8 cellular contexts compared by ENCODE assay signal in the genomic region with DNA sequence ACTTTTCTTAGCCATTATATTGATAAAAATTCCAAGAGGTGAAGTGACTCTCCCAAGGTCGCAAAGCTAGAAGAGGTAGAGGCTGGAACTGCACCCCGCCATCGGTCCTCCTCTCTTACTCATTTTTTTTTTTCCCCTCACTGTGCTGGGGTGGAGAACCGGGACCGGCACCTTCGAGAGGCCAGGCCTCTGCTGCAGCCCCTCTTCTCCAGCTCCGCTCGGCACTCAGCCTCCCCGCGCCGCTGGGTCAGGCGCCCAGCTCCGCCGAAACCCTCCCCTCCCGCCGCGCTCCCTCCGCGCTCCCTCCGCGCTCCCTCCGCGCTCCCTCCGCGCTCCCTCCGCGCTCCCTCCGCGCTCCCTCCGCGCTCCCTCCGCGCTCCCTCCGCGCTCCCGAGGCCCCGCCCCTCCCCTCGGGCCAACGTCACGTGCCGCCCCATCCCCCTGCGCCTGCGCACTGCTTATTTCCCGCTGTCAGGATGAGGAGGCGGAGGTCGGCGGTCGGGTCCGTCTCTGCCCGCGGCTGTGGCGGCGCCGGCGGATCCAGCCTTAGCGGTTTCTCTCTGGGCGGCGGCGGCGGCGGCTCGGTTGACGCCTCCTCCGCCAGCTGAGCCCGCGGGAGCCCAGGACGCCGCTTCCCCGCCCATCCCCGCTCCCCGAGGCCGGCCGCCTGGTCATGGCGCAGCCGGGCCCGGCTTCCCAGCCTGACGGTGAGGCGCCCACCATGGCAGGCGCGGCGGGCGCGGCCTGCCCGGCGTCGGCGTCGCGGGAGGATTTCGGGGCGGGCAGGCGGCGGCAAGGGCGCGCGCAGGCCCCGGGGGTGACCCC. TPM values are rescaled to one million over a fixed set of nuclear protein-coding genes. Genes with fewer than 3 reads are reported as not detected.
A peak's percentile ranks its signal among the peaks of the same experiment; 100 is the strongest.
DNase-seq lines count a peak whose midpoint lies in the region; ATAC-seq, FAIRE-seq and TF ChIP-seq lines count a peak whose summit lies in the region.

A gene with protein sequence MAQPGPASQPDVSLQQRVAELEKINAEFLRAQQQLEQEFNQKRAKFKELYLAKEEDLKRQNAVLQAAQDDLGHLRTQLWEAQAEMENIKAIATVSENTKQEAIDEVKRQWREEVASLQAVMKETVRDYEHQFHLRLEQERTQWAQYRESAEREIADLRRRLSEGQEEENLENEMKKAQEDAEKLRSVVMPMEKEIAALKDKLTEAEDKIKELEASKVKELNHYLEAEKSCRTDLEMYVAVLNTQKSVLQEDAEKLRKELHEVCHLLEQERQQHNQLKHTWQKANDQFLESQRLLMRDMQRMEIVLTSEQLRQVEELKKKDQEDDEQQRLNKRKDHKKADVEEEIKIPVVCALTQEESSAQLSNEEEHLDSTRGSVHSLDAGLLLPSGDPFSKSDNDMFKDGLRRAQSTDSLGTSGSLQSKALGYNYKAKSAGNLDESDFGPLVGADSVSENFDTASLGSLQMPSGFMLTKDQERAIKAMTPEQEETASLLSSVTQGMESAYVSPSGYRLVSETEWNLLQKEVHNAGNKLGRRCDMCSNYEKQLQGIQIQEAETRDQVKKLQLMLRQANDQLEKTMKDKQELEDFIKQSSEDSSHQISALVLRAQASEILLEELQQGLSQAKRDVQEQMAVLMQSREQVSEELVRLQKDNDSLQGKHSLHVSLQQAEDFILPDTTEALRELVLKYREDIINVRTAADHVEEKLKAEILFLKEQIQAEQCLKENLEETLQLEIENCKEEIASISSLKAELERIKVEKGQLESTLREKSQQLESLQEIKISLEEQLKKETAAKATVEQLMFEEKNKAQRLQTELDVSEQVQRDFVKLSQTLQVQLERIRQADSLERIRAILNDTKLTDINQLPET (plus strand): TSS at position 471 of the 825 bp plus-strand sequence. CDS start 203 bp downstream, at position 674.

- H3K27ac ChIP-seq in right cardiac atrium (ENCODE audit: low read length), result peak within 1 kb of the TSS; percentile 95

- 2% methylated on average over 88 of the region's 97 CpGs for WGBS in right cardiac atrium

- H3K4me1 Mint-ChIP-seq in T-helper 2 cell treated with Interferon-gamma antibody and Interleukin-4, amounts not matched to agents 5 μg/mL and 100 μg/mL, for 36 hours (ENCODE audit: low read depth), result peaks cover 27% of the 10 kb centered on the region

- no peaks in the 10 kb centered on the region for H3K27me3 ChIP-seq in GM06990 (replicated peaks; ENCODE audit: control insufficient read depth, insufficient read depth, low read length)
- no peaks in the 10 kb centered on the region for H3K27me3 ChIP-seq in right cardiac atrium (ENCODE audit: control insufficient read depth, insufficient read depth)

- intact Hi-C loops in right cardiac atrium (cut with DNase I), result no loop called here

- no peaks in the 10 kb centered on the region for H3K9me3 ChIP-seq in right cardiac atrium (ENCODE audit: control insufficient read depth, low read length)

- H3K4me3 ChIP-seq in GM06990 (replicated peaks; ENCODE audit: low read depth, low read length) (peak within 1 kb of the TSS; percentile 84), right cardiac atrium (ENCODE audit: low read length) (peak within 1 kb of the TSS; percentile 96)

- H3K4me1 ChIP-seq in right cardiac atrium (ENCODE audit: control insufficient read depth, insufficient read depth, low read length), result peaks cover 4% of the 10 kb centered on the region

- peak within 1 kb of the TSS; percentile 88 for H3K27ac Mint-ChIP-seq in T-helper 2 cell treated with Interferon-gamma antibody and Interleukin-4, amounts not matched to agents 5 μg/mL and 100 μg/mL, for 36 hours

- ATAC-seq in HG02623 (IDR thresholded peaks at IDR 0.05; ENCODE audit: unreplicated experiment) (peak; percentile 76), right cardiac atrium (peak; percentile 95)

- H3K9me3 Mint-ChIP-seq in T-helper 2 cell treated with Interferon-gamma antibody and Interleukin-4, amounts not matched to agents 5 μg/mL and 100 μg/mL, for 36 hours, result no peaks in the 10 kb centered on the region

- peak within 1 kb of the TSS; percentile 90 for H3K4me3 Mint-ChIP-seq in T-helper 2 cell treated with Interferon-gamma antibody and Interleukin-4, amounts not matched to agents 5 μg/mL and 100 μg/mL, for 36 hours

- no peak for TF ChIP-seq CTCF in GM06990 (IDR thresholded peaks at IDR 0.05; ENCODE audit: insufficient read depth, low read length, poor library complexity, severe bottlenecking)

- H3K36me3 ChIP-seq in GM06990 (ENCODE audit: control insufficient read depth, insufficient read depth, low read length), result peaks cover 3% of the 10 kb centered on the region

- H3K27me3 Mint-ChIP-seq in T-helper 2 cell treated with Interferon-gamma antibody and Interleukin-4, amounts not matched to agents 5 μg/mL and 100 μg/mL, for 36 hours (ENCODE audit: low read depth), result no peaks in the 10 kb centered on the region

- DNase-seq in GM06990 (ENCODE audit: extremely low read depth, insufficient read length) (peak; percentile 89), NCI-H187 treated with DMSO at 0.1 percent for 48 hours (lab: John Stamatoyannopoulos, UW) (peak; percentile 0), anterior cingulate cortex (lab: John Stamatoyannopoulos, UW) (peak; percentile 4 to 92 (median 80)), right cardiac atrium (peak; percentile 94 to 97 (median 96)), putamen (ENCODE audit: low spot score) (peak; percentile 85), urothelium cell line (ENCODE audit: low spot score) (peak; percentile 86)
- DNase-seq in T-helper 2 cell treated with Interferon-gamma antibody and Interleukin-4, amounts not matched to agents 5 μg/mL and 100 μg/mL, for 36 hours (ENCODE audit: low spot score), result peak; percentile 92

- no peak for FAIRE-seq in urothelium cell line (lab: Jason Lieb, UNC)

- H3K36me3 Mint-ChIP-seq in T-helper 2 cell treated with Interferon-gamma antibody and Interleukin-4, amounts not matched to agents 5 μg/mL and 100 μg/mL, for 36 hours (ENCODE audit: low read depth), result peaks cover 7% of the 10 kb centered on the region

RNA-seq across cellular contexts. Expression of the gene that starts here (rescaled TPM):
- total RNA-seq in right cardiac atrium, result 10 to 100 TPM; 46.1 to 53.2 (median 47.6) TPM
- 18.6 TPM for polyA plus RNA-seq in right cardiac atrium

Comparison
In these comparisons a context has a peak if more than half of its experiments do, and no peak if none do; other contexts are left out.
1. Peak in every context shown above with its lines: DNase-seq, ATAC-seq, H3K4me3 ChIP-seq and H3K27ac ChIP-seq.
2. DNase-seq: peak in every context shown above with its lines; median percentile 96 in right cardiac atrium; 92 in T-helper 2 cell treated with Interferon-gamma antibody and Interleukin-4, amounts not matched to agents 5 μg/mL and 100 μg/mL, for 36 hours; 89 in GM06990; 86 in urothelium cell line; 85 in putamen; 80 in anterior cingulate cortex; 0 in NCI-H187 treated with DMSO at 0.1 percent for 48 hours.